ENCODE assay signal across 11 cellular contexts in genomic region chr10:80158126-80158525, GRCh38. TPM values are rescaled to one million over a fixed set of nuclear protein-coding genes. Genes with fewer than 3 reads are reported as not detected.
DNase-seq lines count a peak whose midpoint lies in the region; ATAC-seq and TF ChIP-seq lines count a peak whose summit lies in the region.
"Had no signal": no experiment of that assay in that cellular context is flagged by ENCODE, and none has a peak within 500 bp of the region (broad histone marks: within the 10 kb centered on the region; RNA-seq: fewer than 3 reads in every experiment).

No MANE protein-coding gene starts in this region.

- H3K27ac ChIP-seq in muscle layer of colon (ENCODE audit: low read depth, low read length) = peak overlapping the region; percentile 85
- peak overlapping the region; percentile 36 for H3K27ac ChIP-seq in thymus (ENCODE audit: low read depth)
- H3K27ac ChIP-seq: cardiac muscle cell had no signal

- H3K4me3 ChIP-seq in muscle layer of colon (ENCODE audit: low read depth in 1 of 2, low read length in 2 of 2) = no peak overlapping the region
- H3K4me3 ChIP-seq in thymus (ENCODE audit: low read length) = no peak overlapping the region
- H3K4me3 ChIP-seq: cardiac muscle cell, GM23338 had no signal

- H3K27me3 Mint-ChIP-seq in T-helper 1 cell treated with Interleukin-12 subunit alpha and Interleukin-12 subunit beta and Interleukin-4 antibody, amounts not matched to agents 30 μg/mL and 1 μg/mL, for 36 hours (ENCODE audit: low read depth) = no peaks in the 10 kb centered on the region
- H3K27me3 Mint-ChIP-seq in chondrocyte (ENCODE audit: low read depth) = no peaks in the 10 kb centered on the region

- DNase-seq in T-helper 1 cell (no peak), chondrocyte (ENCODE audit: low spot score) (peak; percentile 54), NCI-H2029 treated with DMSO at 0.1 percent for 48 hours (lab: John Stamatoyannopoulos, UW) (no peak), NOMO-1 (lab: John Stamatoyannopoulos, UW; ENCODE audit: unreplicated experiment in 2 of 2) (no peak)
- DNase-seq: small intestine had no signal

- no peaks in the 10 kb centered on the region for H3K9me3 Mint-ChIP-seq in T-helper 1 cell treated with Interleukin-12 subunit alpha and Interleukin-12 subunit beta and Interleukin-4 antibody, amounts not matched to agents 30 μg/mL and 1 μg/mL, for 36 hours
- no peaks in the 10 kb centered on the region for H3K9me3 Mint-ChIP-seq in chondrocyte (ENCODE audit: low read depth)
- H3K9me3 Mint-ChIP-seq: GM23338 had no signal

- H3K27me3 ChIP-seq in muscle layer of colon (ENCODE audit: control insufficient read depth in 1 of 2, insufficient read depth in 2 of 2, low read length in 2 of 2) (no peaks in the 10 kb centered on the region), thymus (ENCODE audit: control insufficient read depth, insufficient read depth) (no peaks in the 10 kb centered on the region)
- H3K27me3 ChIP-seq: cardiac muscle cell had no signal

- H3K4me1 Mint-ChIP-seq in T-helper 1 cell treated with Interleukin-12 subunit alpha and Interleukin-12 subunit beta and Interleukin-4 antibody, amounts not matched to agents 30 μg/mL and 1 μg/mL, for 36 hours (ENCODE audit: low read depth) = peaks cover 10% of the 10 kb centered on the region
- H3K4me1 Mint-ChIP-seq in chondrocyte (ENCODE audit: low read depth) = peaks cover 57% of the 10 kb centered on the region

- H3K9ac ChIP-seq in muscle layer of colon (ENCODE audit: low read length) = no peak overlapping the region

- H3K4me3 Mint-ChIP-seq in T-helper 1 cell treated with Interleukin-12 subunit alpha and Interleukin-12 subunit beta and Interleukin-4 antibody, amounts not matched to agents 30 μg/mL and 1 μg/mL, for 36 hours = no peak overlapping the region
- H3K4me3 Mint-ChIP-seq in chondrocyte (ENCODE audit: unreplicated experiment) = no peak overlapping the region
- H3K4me3 Mint-ChIP-seq: GM23338 had no signal

- H3K4me1 ChIP-seq in muscle layer of colon (ENCODE audit: insufficient read depth, low read length) (peaks cover 32% of the 10 kb centered on the region), thymus (ENCODE audit: control insufficient read depth, insufficient read depth, low read length) (no peaks in the 10 kb centered on the region)

- H3K36me3 ChIP-seq in muscle layer of colon (ENCODE audit: insufficient read depth, low read length) (peaks cover 89% of the 10 kb centered on the region), thymus (ENCODE audit: control insufficient read depth, insufficient read depth) (peaks cover 99% of the 10 kb centered on the region)

- ATAC-seq in HG03354 (IDR thresholded peaks at IDR 0.05; ENCODE audit: poor library complexity, severe bottlenecking, unreplicated experiment) = no peak
- ATAC-seq: GM23338 had no signal

- H3K27ac Mint-ChIP-seq in T-helper 1 cell treated with Interleukin-12 subunit alpha and Interleukin-12 subunit beta and Interleukin-4 antibody, amounts not matched to agents 30 μg/mL and 1 μg/mL, for 36 hours = peak overlapping the region; percentile 24
- peak overlapping the region; percentile 87 for H3K27ac Mint-ChIP-seq in chondrocyte (ENCODE audit: unreplicated experiment)
- H3K27ac Mint-ChIP-seq: GM23338 had no signal

- H3K9me3 ChIP-seq in muscle layer of colon (ENCODE audit: low read length) (no peaks in the 10 kb centered on the region), thymus (ENCODE audit: control insufficient read depth) (peaks cover 1% of the 10 kb centered on the region)

- TF ChIP-seq CTCF in chondrocyte (IDR thresholded peaks at IDR 0.05) = no peak

- 97% methylated on average over 5 of the region's 5 CpGs for WGBS in thymus

- H3K36me3 Mint-ChIP-seq in T-helper 1 cell treated with Interleukin-12 subunit alpha and Interleukin-12 subunit beta and Interleukin-4 antibody, amounts not matched to agents 30 μg/mL and 1 μg/mL, for 36 hours (ENCODE audit: low read depth) = peaks cover 72% of the 10 kb centered on the region
- H3K36me3 Mint-ChIP-seq in chondrocyte (ENCODE audit: low read depth) = peaks cover 42% of the 10 kb centered on the region

RNA-seq across cellular contexts. Expression of gene PLAC9, which starts 25.6 kb away (rescaled TPM):
- total RNA-seq in chondrocyte = 121 to 198 TPM (median 193 TPM) in 3 replicates
- polyA plus RNA-seq in thymus = 7.9 TPM
- total RNA-seq: cardiac muscle cell had no signal

RNA-seq across cellular contexts. Expression of gene ANXA11, which starts 47.2 kb away (rescaled TPM):
- total RNA-seq in chondrocyte = 98.0 to 139 TPM (median 133 TPM) in 3 replicates
- 152 TPM for polyA plus RNA-seq in thymus
